8 cellular contexts compared by ENCODE assay signal in genomic region chr10:1737222-1738061, GRCh38.
DNase-seq lines count a peak whose midpoint lies in the region; ATAC-seq lines count a peak whose summit lies in the region.

Gene ADARB2, minus strand, starts transcription at chr10:1737525.

- DNase-seq in DMS79 treated with DMSO at 0.1 percent for 48 hours (lab: John Stamatoyannopoulos, UW): peak; percentile 51
- DNase-seq in RPMI8226: peak; percentile 8
- peak; percentile 47 to 90 (median 76) for DNase-seq in head of caudate nucleus
- DNase-seq in putamen (ENCODE audit: low spot score): peak; percentile 76
- no peak for DNase-seq in NOMO-1 treated with DMSO at 0.1 percent for 48 hours (lab: John Stamatoyannopoulos, UW; ENCODE audit: unreplicated experiment)
- no peak for DNase-seq in LoVo (ENCODE audit: low spot score)

- intact Hi-C loops in head of caudate nucleus (cut with DNase I): loop anchor here (2.0 kb wide), 1 partner anchor 17 kb away; no protein-coding TSS in a partner anchor

- peak; percentile 83 for ATAC-seq in GM19395 (IDR thresholded peaks at IDR 0.05; ENCODE audit: unreplicated experiment)
- ATAC-seq in HG03432 (IDR thresholded peaks at IDR 0.05; ENCODE audit: unreplicated experiment): peak; percentile 74

Comparison
In these comparisons a context has a peak if more than half of its experiments do, and no peak if none do; other contexts are left out.
1. DNase-seq: peak in DMS79 treated with DMSO at 0.1 percent for 48 hours (single experiment), RPMI8226 (single experiment), head of caudate nucleus (42 of 42) and putamen (single experiment); none in NOMO-1 treated with DMSO at 0.1 percent for 48 hours (single experiment) and LoVo (single experiment).